ENCODE assay signal across 1 cellular context in the genomic region with DNA sequence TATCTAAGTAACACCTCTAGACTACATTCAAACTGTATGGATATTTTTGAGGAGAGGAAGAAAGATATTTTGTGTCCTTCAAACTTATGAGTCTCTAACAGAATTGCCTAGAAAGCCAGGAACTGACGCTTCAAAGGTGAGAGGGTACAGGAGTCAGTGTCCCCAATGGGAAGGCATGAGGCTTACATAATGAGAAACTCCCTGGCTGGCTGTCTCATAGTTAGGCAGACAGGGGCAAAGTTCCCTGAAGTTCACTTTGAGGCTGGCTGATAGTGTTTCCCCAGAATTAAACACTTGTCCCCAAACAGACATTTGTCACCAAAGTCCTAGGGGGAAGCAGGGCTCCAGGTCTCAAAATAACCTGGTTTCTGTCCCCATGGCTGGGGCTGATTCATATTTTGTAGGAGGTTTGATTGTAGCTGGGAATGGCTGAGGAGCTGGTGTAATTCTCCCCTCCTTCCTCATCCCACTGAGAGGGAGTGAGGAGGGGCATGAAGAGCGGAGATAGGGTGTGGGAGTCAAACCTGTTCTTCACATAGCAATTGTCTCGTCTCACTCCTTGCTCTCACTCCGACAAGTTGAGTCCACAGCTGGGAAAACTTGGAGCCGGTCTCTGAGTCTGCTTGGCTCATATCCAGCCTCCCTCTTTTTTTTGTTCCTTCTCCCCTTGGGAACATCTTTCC.
TF ChIP-seq lines count a peak whose summit lies in the region.

No MANE protein-coding gene starts in this region.

TF ChIP-seq in HepG2, 621 proteins besides CTCF, POLR2A, EP300 and RAD21 (continued from another document):
- TF ChIP-seq, protein P1, sequence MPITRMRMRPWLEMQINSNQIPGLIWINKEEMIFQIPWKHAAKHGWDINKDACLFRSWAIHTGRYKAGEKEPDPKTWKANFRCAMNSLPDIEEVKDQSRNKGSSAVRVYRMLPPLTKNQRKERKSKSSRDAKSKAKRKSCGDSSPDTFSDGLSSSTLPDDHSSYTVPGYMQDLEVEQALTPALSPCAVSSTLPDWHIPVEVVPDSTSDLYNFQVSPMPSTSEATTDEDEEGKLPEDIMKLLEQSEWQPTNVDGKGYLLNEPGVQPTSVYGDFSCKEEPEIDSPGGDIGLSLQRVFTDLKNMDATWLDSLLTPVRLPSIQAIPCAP (CRISPR knock-in tag; IDR thresholded peaks at IDR 0.05; ENCODE audit: low read depth): no peak
- TF ChIP-seq SRF (IDR thresholded peaks at IDR 0.05; ENCODE audit: low read depth, low read length) (no peak), PHF21A (CRISPR knock-in tag; IDR thresholded peaks at IDR 0.05) (peak; percentile 52; the same call in 1 of the 2 replicates), ZSCAN31 (CRISPR knock-in tag; IDR thresholded peaks at IDR 0.05; ENCODE audit: low read depth) (0 out of 2 replicates have a peak, but pooled peaks have one; percentile 32), ZNF615 (CRISPR knock-in tag; IDR thresholded peaks at IDR 0.05; ENCODE audit: borderline replicate concordance) (no peak), ZNF383 (CRISPR knock-in tag; IDR thresholded peaks at IDR 0.05; ENCODE audit: borderline replicate concordance) (no peak), ZBTB7A (CRISPR knock-in tag; IDR thresholded peaks at IDR 0.05) (no peak), ZSCAN9 (CRISPR knock-in tag; IDR thresholded peaks at IDR 0.05; ENCODE audit: borderline replicate concordance) (no peak), NFE2 (CRISPR knock-in tag; IDR thresholded peaks at IDR 0.05) (no peak), TBX2 (CRISPR knock-in tag; IDR thresholded peaks at IDR 0.05; ENCODE audit: borderline replicate concordance) (0 out of 2 replicates have a peak, but pooled peaks have one; percentile 41), ZFP90 (CRISPR knock-in tag; IDR thresholded peaks at IDR 0.05; ENCODE audit: borderline replicate concordance) (no peak), ZFY (CRISPR knock-in tag; IDR thresholded peaks at IDR 0.05) (no peak), ZNF670 (CRISPR knock-in tag; IDR thresholded peaks at IDR 0.05; ENCODE audit: borderline replicate concordance) (no peak), HMG20A (CRISPR knock-in tag; IDR thresholded peaks at IDR 0.05; ENCODE audit: borderline replicate concordance) (peak; percentile 39; the same call in 1 of the 2 replicates), SPEN (CRISPR knock-in tag; IDR thresholded peaks at IDR 0.05; ENCODE audit: low read depth) (no peak), ZNF768 (CRISPR knock-in tag; IDR thresholded peaks at IDR 0.05) (no peak), SAP130 (CRISPR knock-in tag; IDR thresholded peaks at IDR 0.05; ENCODE audit: low read depth) (peak; percentile 38; the same call in 1 of the 2 replicates), HOXA7 (CRISPR knock-in tag; IDR thresholded peaks at IDR 0.05) (no peak), ZFP36 (IDR thresholded peaks at IDR 0.05; ENCODE audit: borderline replicate concordance, low read depth, low read length, partially characterized antibody) (no peak), PAWR (CRISPR knock-in tag; IDR thresholded peaks at IDR 0.05; ENCODE audit: borderline replicate concordance) (no peak), ELF1 (CRISPR knock-in tag; IDR thresholded peaks at IDR 0.05) (0 out of 2 replicates have a peak, but pooled peaks have one; percentile 23), ZFP82 (CRISPR knock-in tag; IDR thresholded peaks at IDR 0.05; ENCODE audit: borderline replicate concordance) (no peak), POGZ (CRISPR knock-in tag; IDR thresholded peaks at IDR 0.05) (no peak), ZSCAN30 (CRISPR knock-in tag; IDR thresholded peaks at IDR 0.05) (no peak), ZNF335 (CRISPR knock-in tag; IDR thresholded peaks at IDR 0.05) (no peak), ZNF569 (CRISPR knock-in tag; IDR thresholded peaks at IDR 0.05; ENCODE audit: borderline replicate concordance) (no peak), TBX3 (IDR thresholded peaks at IDR 0.05; ENCODE audit: borderline replicate concordance) (no peak), JUND (CRISPR knock-in tag; IDR thresholded peaks at IDR 0.05) (no peak), SIX1 (CRISPR knock-in tag; IDR thresholded peaks at IDR 0.05; ENCODE audit: borderline replicate concordance) (no peak), MLLT10 (CRISPR knock-in tag; IDR thresholded peaks at IDR 0.05) (no peak), DR1 (CRISPR knock-in tag; IDR thresholded peaks at IDR 0.05) (no peak), ZNF552 (CRISPR knock-in tag; IDR thresholded peaks at IDR 0.05; ENCODE audit: borderline replicate concordance) (no peak), ZNF17 (CRISPR knock-in tag; IDR thresholded peaks at IDR 0.05) (no peak), SYNCRIP (IDR thresholded peaks at IDR 0.05; ENCODE audit: insufficient read depth, low read depth, low read length) (no peak), ARHGAP35 (CRISPR knock-in tag; IDR thresholded peaks at IDR 0.05; ENCODE audit: borderline replicate concordance) (no peak)
- TF ChIP-seq, protein P2, sequence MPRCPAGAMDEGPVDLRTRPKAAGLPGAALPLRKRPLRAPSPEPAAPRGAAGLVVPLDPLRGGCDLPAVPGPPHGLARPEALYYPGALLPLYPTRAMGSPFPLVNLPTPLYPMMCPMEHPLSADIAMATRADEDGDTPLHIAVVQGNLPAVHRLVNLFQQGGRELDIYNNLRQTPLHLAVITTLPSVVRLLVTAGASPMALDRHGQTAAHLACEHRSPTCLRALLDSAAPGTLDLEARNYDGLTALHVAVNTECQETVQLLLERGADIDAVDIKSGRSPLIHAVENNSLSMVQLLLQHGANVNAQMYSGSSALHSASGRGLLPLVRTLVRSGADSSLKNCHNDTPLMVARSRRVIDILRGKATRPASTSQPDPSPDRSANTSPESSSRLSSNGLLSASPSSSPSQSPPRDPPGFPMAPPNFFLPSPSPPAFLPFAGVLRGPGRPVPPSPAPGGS (CRISPR knock-in tag; IDR thresholded peaks at IDR 0.05): no peak
- TF ChIP-seq, protein P3, sequence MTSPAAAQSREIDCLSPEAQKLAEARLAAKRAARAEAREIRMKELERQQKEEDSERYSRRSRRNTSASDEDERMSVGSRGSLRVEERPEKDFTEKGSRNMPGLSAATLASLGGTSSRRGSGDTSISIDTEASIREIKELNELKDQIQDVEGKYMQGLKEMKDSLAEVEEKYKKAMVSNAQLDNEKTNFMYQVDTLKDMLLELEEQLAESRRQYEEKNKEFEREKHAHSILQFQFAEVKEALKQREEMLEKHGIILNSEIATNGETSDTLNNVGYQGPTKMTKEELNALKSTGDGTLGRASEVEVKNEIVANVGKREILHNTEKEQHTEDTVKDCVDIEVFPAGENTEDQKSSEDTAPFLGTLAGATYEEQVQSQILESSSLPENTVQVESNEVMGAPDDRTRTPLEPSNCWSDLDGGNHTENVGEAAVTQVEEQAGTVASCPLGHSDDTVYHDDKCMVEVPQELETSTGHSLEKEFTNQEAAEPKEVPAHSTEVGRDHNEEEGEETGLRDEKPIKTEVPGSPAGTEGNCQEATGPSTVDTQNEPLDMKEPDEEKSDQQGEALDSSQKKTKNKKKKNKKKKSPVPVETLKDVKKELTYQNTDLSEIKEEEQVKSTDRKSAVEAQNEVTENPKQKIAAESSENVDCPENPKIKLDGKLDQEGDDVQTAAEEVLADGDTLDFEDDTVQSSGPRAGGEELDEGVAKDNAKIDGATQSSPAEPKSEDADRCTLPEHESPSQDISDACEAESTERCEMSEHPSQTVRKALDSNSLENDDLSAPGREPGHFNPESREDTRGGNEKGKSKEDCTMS (CRISPR knock-in tag; conservative IDR thresholded peaks at IDR 0.05): no peak
- TF ChIP-seq, protein P4, sequence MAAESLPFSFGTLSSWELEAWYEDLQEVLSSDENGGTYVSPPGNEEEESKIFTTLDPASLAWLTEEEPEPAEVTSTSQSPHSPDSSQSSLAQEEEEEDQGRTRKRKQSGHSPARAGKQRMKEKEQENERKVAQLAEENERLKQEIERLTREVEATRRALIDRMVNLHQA (CRISPR knock-in tag; IDR thresholded peaks at IDR 0.05): no peak
- TF ChIP-seq, protein P5, sequence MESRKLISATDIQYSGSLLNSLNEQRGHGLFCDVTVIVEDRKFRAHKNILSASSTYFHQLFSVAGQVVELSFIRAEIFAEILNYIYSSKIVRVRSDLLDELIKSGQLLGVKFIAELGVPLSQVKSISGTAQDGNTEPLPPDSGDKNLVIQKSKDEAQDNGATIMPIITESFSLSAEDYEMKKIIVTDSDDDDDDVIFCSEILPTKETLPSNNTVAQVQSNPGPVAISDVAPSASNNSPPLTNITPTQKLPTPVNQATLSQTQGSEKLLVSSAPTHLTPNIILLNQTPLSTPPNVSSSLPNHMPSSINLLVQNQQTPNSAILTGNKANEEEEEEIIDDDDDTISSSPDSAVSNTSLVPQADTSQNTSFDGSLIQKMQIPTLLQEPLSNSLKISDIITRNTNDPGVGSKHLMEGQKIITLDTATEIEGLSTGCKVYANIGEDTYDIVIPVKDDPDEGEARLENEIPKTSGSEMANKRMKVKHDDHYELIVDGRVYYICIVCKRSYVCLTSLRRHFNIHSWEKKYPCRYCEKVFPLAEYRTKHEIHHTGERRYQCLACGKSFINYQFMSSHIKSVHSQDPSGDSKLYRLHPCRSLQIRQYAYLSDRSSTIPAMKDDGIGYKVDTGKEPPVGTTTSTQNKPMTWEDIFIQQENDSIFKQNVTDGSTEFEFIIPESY (CRISPR knock-in tag; IDR thresholded peaks at IDR 0.05): no peak
